In the genomic region with DNA sequence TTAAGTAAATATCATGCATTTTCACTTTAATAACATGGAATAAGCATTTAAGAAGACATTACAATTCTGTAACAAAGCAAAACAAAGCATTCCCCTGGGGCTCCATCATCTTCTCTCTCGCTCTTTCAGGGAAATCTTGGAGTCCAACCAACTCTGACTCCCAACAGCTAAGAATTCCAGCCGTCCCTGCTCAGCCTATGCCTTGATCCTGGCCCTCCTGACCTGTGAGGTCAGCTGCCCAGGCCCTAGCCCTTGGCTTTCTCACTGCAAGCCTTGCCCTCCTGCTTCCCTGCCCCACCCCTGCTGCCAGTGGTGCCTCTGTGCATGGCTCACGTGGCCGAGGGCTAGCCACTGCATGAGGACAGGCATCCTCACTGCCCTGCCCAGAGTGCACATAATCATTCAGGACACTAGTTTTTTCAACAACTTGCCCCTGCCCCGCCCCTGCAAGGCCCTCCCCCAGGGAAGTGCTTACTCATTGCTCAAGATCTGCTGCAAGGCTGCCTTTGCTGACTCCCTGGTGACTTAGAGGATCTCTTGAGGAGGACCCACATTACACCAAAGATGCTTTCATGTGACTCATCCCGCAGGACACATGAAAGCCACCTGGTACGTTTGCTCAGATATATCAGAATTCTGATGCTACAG, we compare ENCODE assay signal across 9 cellular contexts. TPM values are rescaled to one million over a fixed set of nuclear protein-coding genes. Genes with fewer than 3 reads are reported as not detected.
DNase-seq lines count a peak whose midpoint lies in the region; ATAC-seq, FAIRE-seq and TF ChIP-seq lines count a peak whose summit lies in the region.
"Had no signal": no experiment of that assay in that cellular context is flagged by ENCODE, and none has a peak within 500 bp of the region (broad histone marks: within the 10 kb centered on the region; RNA-seq: fewer than 3 reads in every experiment).

No MANE protein-coding gene starts in this region.

- 2% methylated on average over 7 of the region's 7 CpGs for WGBS in A549 (ENCODE audit: missing lambda C conversion rate)

- CTCF ChIA-PET in A549 (lab: Yijun Ruan, JAX): interaction anchor here (1.9 kb wide), 1 partner anchor 8 kb away, joined by 9 read pairs; no protein-coding TSS in a partner anchor

- no peak for FAIRE-seq in A549 (lab: Jason Lieb, UNC)

- no peak overlapping the region for H3K4me3 Mint-ChIP-seq in activated T-helper 1 cell treated with anti-CD3 and anti-CD28 coated beads, Interleukin-12 subunit alpha, Interleukin-12 subunit beta, Interleukin-2, Interleukin-4 antibody, amounts not matched to agents 30 ng/mL and 10 ng/mL and 1 ng/mL, durations not matched to agents 14 hours and 24 hours and 36 hours
- H3K4me3 Mint-ChIP-seq: stimulated activated naive CD8-positive, alpha-beta T cell treated with anti-CD3 and anti-CD28 coated beads, Interleukin-15, Interleukin-2, amounts not matched to agents 100 ng/mL and 50 ng/mL, for 24 hours had no signal

- H3K27ac Mint-ChIP-seq in activated T-helper 1 cell treated with anti-CD3 and anti-CD28 coated beads, Interleukin-12 subunit alpha, Interleukin-12 subunit beta, Interleukin-2, Interleukin-4 antibody, amounts not matched to agents 30 ng/mL and 10 ng/mL and 1 ng/mL, durations not matched to agents 14 hours and 24 hours and 36 hours: peak overlapping the region; percentile 29
- H3K27ac Mint-ChIP-seq: stimulated activated naive CD8-positive, alpha-beta T cell treated with anti-CD3 and anti-CD28 coated beads, Interleukin-15, Interleukin-2, amounts not matched to agents 100 ng/mL and 50 ng/mL, for 24 hours had no signal

- no peak for TF ChIP-seq RAD21 in A549 (conservative IDR thresholded peaks at IDR 0.05 in 1 of 2, IDR thresholded peaks at IDR 0.05 in 1 of 2)

- no peak overlapping the region for H3K4me3 ChIP-seq in A549
- no peak overlapping the region for H3K4me3 ChIP-seq in HFF-Myc (replicated peaks; ENCODE audit: low read depth, low read length)

- peaks cover 20% of the 10 kb centered on the region for H3K4me1 Mint-ChIP-seq in activated T-helper 1 cell treated with anti-CD3 and anti-CD28 coated beads, Interleukin-12 subunit alpha, Interleukin-12 subunit beta, Interleukin-2, Interleukin-4 antibody, amounts not matched to agents 30 ng/mL and 10 ng/mL and 1 ng/mL, durations not matched to agents 14 hours and 24 hours and 36 hours (ENCODE audit: low read depth)

- peak overlapping the region; percentile 72 to 82 for H3K27ac ChIP-seq in A549

- in situ Hi-C loops in GM13976 (cut with MboI; ENCODE audit: low sequenced_read_pairs, unreplicated experiment): no loop called here

- TF ChIP-seq EP300 in A549 (IDR thresholded peaks at IDR 0.05): peak in 1 of 2 experiments; percentile 30; a peak in 1 of 5 replicates

- no peaks in the 10 kb centered on the region for H3K27me3 Mint-ChIP-seq in activated T-helper 1 cell treated with anti-CD3 and anti-CD28 coated beads, Interleukin-12 subunit alpha, Interleukin-12 subunit beta, Interleukin-2, Interleukin-4 antibody, amounts not matched to agents 30 ng/mL and 10 ng/mL and 1 ng/mL, durations not matched to agents 14 hours and 24 hours and 36 hours (ENCODE audit: insufficient read depth)
- H3K27me3 Mint-ChIP-seq: stimulated activated naive CD8-positive, alpha-beta T cell treated with anti-CD3 and anti-CD28 coated beads, Interleukin-15, Interleukin-2, amounts not matched to agents 100 ng/mL and 50 ng/mL, for 24 hours had no signal

- peaks cover 49% of the 10 kb centered on the region for H3K36me3 Mint-ChIP-seq in activated T-helper 1 cell treated with anti-CD3 and anti-CD28 coated beads, Interleukin-12 subunit alpha, Interleukin-12 subunit beta, Interleukin-2, Interleukin-4 antibody, amounts not matched to agents 30 ng/mL and 10 ng/mL and 1 ng/mL, durations not matched to agents 14 hours and 24 hours and 36 hours (ENCODE audit: low read depth)

- intact Hi-C loops in activated T-helper 1 cell treated with anti-CD3 and anti-CD28 coated beads, Interleukin-12 subunit alpha, Interleukin-12 subunit beta, Interleukin-2, Interleukin-4 antibody, amounts not matched to agents 30 ng/mL and 10 ng/mL and 1 ng/mL, durations not matched to agents 14 hours and 24 hours and 36 hours (cut with micrococcal nuclease): no loop called here

- TF ChIP-seq CTCF in A549 (IDR thresholded peaks at IDR 0.05) (no peak), HFF-Myc (IDR thresholded peaks at IDR 0.05; ENCODE audit: low read depth, low read length, missing control alignments) (no peak), GM13976 (IDR thresholded peaks at IDR 0.05; ENCODE audit: borderline replicate concordance, control extremely low read depth, extremely low read depth, insufficient read depth, missing control alignments) (no peak)

- H3K9me3 Mint-ChIP-seq in activated T-helper 1 cell treated with anti-CD3 and anti-CD28 coated beads, Interleukin-12 subunit alpha, Interleukin-12 subunit beta, Interleukin-2, Interleukin-4 antibody, amounts not matched to agents 30 ng/mL and 10 ng/mL and 1 ng/mL, durations not matched to agents 14 hours and 24 hours and 36 hours: peaks cover 4% of the 10 kb centered on the region
- H3K9me3 Mint-ChIP-seq: stimulated activated naive CD8-positive, alpha-beta T cell treated with anti-CD3 and anti-CD28 coated beads, Interleukin-15, Interleukin-2, amounts not matched to agents 100 ng/mL and 50 ng/mL, for 24 hours had no signal

- peaks cover 38% of the 10 kb centered on the region for H3K4me1 ChIP-seq in A549

- DNase-seq in A549 (ENCODE audit: low read depth in 1 of 2, low spot score in 1 of 2) (peak; percentile 93 to 96), HFF-Myc (ENCODE audit: extremely low read depth, low read depth) (peak; percentile 91), islet precursor cell (peak; percentile 87), globus pallidus (ENCODE audit: low spot score) (no peak), GM13976 (ENCODE audit: low spot score) (no peak)
- DNase-seq in activated T-helper 1 cell treated with anti-CD3 and anti-CD28 coated beads, Interleukin-12 subunit alpha, Interleukin-12 subunit beta, Interleukin-2, Interleukin-4 antibody, amounts not matched to agents 30 ng/mL and 10 ng/mL and 1 ng/mL, durations not matched to agents 14 hours and 24 hours and 36 hours (ENCODE audit: low spot score): no peak

- peak; percentile 98 for ATAC-seq in A549
- ATAC-seq in HG03354 (IDR thresholded peaks at IDR 0.05; ENCODE audit: poor library complexity, severe bottlenecking, unreplicated experiment): no peak
- ATAC-seq in HG03095 (IDR thresholded peaks at IDR 0.05; ENCODE audit: unreplicated experiment): no peak

- H3K9me3 ChIP-seq in A549: peaks cover 6% of the 10 kb centered on the region; the same call in 1 of the 3 replicates

- POLR2A ChIA-PET in A549 (lab: Yijun Ruan, JAX): interaction anchor here (0.8 kb wide), 1 partner anchor 37 kb away, joined by 3 read pairs; no protein-coding TSS in a partner anchor

- peak overlapping the region; percentile 60 for H3K4me2 ChIP-seq in A549

- TF ChIP-seq POLR2A in A549 (IDR thresholded peaks at IDR 0.05; ENCODE audit: low read length): peak; percentile 18; the same call in 1 of the 2 replicates

TF ChIP-seq in A549, 52 proteins besides CTCF, POLR2A, EP300 and RAD21 (continues in another document):
- TF ChIP-seq PBX3 (IDR thresholded peaks at IDR 0.05) (no peak; the same call in 1 of the 2 replicates), HOXB13 (CRISPR knock-in tag; IDR thresholded peaks at IDR 0.05; ENCODE audit: low read depth) (no peak), HOXA7 (CRISPR knock-in tag; IDR thresholded peaks at IDR 0.05) (0 out of 2 replicates have a peak, but pooled peaks have one; percentile 31), ZSCAN20 (CRISPR knock-in tag; IDR thresholded peaks at IDR 0.05) (no peak), MYC (IDR thresholded peaks at IDR 0.05; ENCODE audit: borderline replicate concordance, low read length) (no peak), NPAS2 (CRISPR knock-in tag; IDR thresholded peaks at IDR 0.05; ENCODE audit: borderline replicate concordance) (peak; percentile 71; the same call in 1 of the 2 replicates), HDAC2 (IDR thresholded peaks at IDR 0.05) (no peak), RNF2 (IDR thresholded peaks at IDR 0.05; ENCODE audit: borderline replicate concordance, low read depth) (no peak)
- TF ChIP-seq, protein P1, sequence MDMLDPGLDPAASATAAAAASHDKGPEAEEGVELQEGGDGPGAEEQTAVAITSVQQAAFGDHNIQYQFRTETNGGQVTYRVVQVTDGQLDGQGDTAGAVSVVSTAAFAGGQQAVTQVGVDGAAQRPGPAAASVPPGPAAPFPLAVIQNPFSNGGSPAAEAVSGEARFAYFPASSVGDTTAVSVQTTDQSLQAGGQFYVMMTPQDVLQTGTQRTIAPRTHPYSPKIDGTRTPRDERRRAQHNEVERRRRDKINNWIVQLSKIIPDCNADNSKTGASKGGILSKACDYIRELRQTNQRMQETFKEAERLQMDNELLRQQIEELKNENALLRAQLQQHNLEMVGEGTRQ (IDR thresholded peaks at IDR 0.05): peak; percentile 81

RNA-seq across cellular contexts. Expression of gene MTMR10, which starts 37.6 kb away (rescaled TPM):
- polyA plus RNA-seq in A549 (2011; rRNA removed) (19.3 and 23.1 TPM in 2 replicates), A549 (2017; fragmentation: RNase III; extraction: RNeasy Plus Mini Kit Qiagen cat#74134 plus additional on column Dnase treatment) (11.5 to 11.9 TPM (median 11.6 TPM) in 3 replicates)
- 4.1 and 5.1 TPM in 2 replicates for polyA plus RNA-seq in A549 (2012; cell fraction: cytosol; rRNA removed)
- polyA plus RNA-seq in A549 (2012; cell fraction: nucleus; rRNA removed): 3.7 and 5.8 TPM in 2 replicates
- polyA minus RNA-seq in A549 (2011; rRNA and poly(A)+ RNA removed): 12.2 and 13.2 TPM in 2 replicates
- total RNA-seq in activated T-helper 1 cell treated with anti-CD3 and anti-CD28 coated beads, Interleukin-12 subunit alpha, Interleukin-12 subunit beta, Interleukin-2, Interleukin-4 antibody, amounts not matched to agents 30 ng/mL and 10 ng/mL and 1 ng/mL, durations not matched to agents 14 hours and 24 hours and 36 hours: 11.8 and 13.4 TPM in 2 replicates

RNA-seq across cellular contexts. Expression of gene FAN1, which starts 50.1 kb away (rescaled TPM):
- polyA plus RNA-seq in A549 (2011; rRNA removed): 22.1 and 22.2 TPM in 2 replicates
- 5.2 and 6.2 TPM in 2 replicates for polyA plus RNA-seq in A549 (2012; cell fraction: cytosol; rRNA removed)
- polyA plus RNA-seq in A549 (2012; cell fraction: nucleus; rRNA removed): 15.7 and 20.4 TPM in 2 replicates
- polyA plus RNA-seq in A549 (2017; fragmentation: RNase III; extraction: RNeasy Plus Mini Kit Qiagen cat#74134 plus additional on column Dnase treatment): 17.4 to 18.2 TPM (median 17.4 TPM) in 3 replicates
- 8.1 and 11.1 TPM in 2 replicates for polyA minus RNA-seq in A549 (2011; rRNA and poly(A)+ RNA removed)
- total RNA-seq in activated T-helper 1 cell treated with anti-CD3 and anti-CD28 coated beads, Interleukin-12 subunit alpha, Interleukin-12 subunit beta, Interleukin-2, Interleukin-4 antibody, amounts not matched to agents 30 ng/mL and 10 ng/mL and 1 ng/mL, durations not matched to agents 14 hours and 24 hours and 36 hours: 26.5 and 27.7 TPM in 2 replicates

Comparison
In these comparisons a context has a peak if more than half of its experiments do, and no peak if none do; other contexts are left out.
1. ATAC-seq: peak in A549 (2 of 2); none in HG03354 (single experiment) and HG03095 (single experiment).
2. DNase-seq: peak in A549 (2 of 2), HFF-Myc (single experiment) and islet precursor cell (single experiment); none in activated T-helper 1 cell treated with anti-CD3 and anti-CD28 coated beads, Interleukin-12 subunit alpha, Interleukin-12 subunit beta, Interleukin-2, Interleukin-4 antibody, amounts not matched to agents 30 ng/mL and 10 ng/mL and 1 ng/mL, durations not matched to agents 14 hours and 24 hours and 36 hours (single experiment), globus pallidus (single experiment) and GM13976 (single experiment).